25 cellular contexts compared by ENCODE assay signal in genomic region chr9:78630966-78631365, GRCh38.
"Had no signal": no experiment of that assay in that cellular context is flagged by ENCODE, and none has a peak within 500 bp of the region (broad histone marks: within the 10 kb centered on the region; RNA-seq: fewer than 3 reads in every experiment).

No MANE protein-coding gene starts in this region.

- H3K4me1 Mint-ChIP-seq: central memory CD8-positive, alpha-beta T cell; stimulated activated naive CD8-positive, alpha-beta T cell treated with anti-CD3 and anti-CD28 coated beads, Interleukin-15, amount 100 ng/mL, for 72 hours had no signal

- H3K27me3 Mint-ChIP-seq: central memory CD8-positive, alpha-beta T cell had no signal

- H3K4me3 Mint-ChIP-seq: activated CD8-positive, alpha-beta T cell treated with anti-CD3 and anti-CD28 coated beads, Interleukin-2, amount 10 ng/mL, durations not matched to agents 7 days and 5 days; activated naive CD8-positive, alpha-beta T cell; central memory CD8-positive, alpha-beta T cell; stimulated activated naive CD8-positive, alpha-beta T cell treated with anti-CD3 and anti-CD28 coated beads, Interleukin-15, amount 100 ng/mL, for 72 hours; type B pancreatic cell had no signal

- ATAC-seq: activated CD8-positive, alpha-beta T cell treated with anti-CD3 and anti-CD28 coated beads, Interleukin-2, amount 10 ng/mL, durations not matched to agents 7 days and 5 days; mucosa of descending colon; right lobe of liver; stimulated activated naive CD8-positive, alpha-beta T cell treated with anti-CD3 and anti-CD28 coated beads, Interleukin-15, amount 100 ng/mL, for 72 hours had no signal

- H3K27ac Mint-ChIP-seq: activated CD8-positive, alpha-beta T cell treated with anti-CD3 and anti-CD28 coated beads, Interleukin-2, amount 10 ng/mL, durations not matched to agents 7 days and 5 days; activated naive CD8-positive, alpha-beta T cell; nephron; progenitor cell of endocrine pancreas; stimulated activated naive CD8-positive, alpha-beta T cell treated with anti-CD3 and anti-CD28 coated beads, Interleukin-15, amount 100 ng/mL, for 72 hours; type B pancreatic cell had no signal

- H3K36me3 Mint-ChIP-seq: activated naive CD8-positive, alpha-beta T cell; type B pancreatic cell had no signal

- DNase-seq: activated CD4-positive, alpha-beta T cell treated with anti-CD3 and anti-CD28 coated beads for 1 hour; activated CD4-positive, alpha-beta T cell treated with anti-CD3 and anti-CD28 coated beads, Interleukin-2, amount 50 U/mL, for 1 hour; activated CD8-positive, alpha-beta T cell treated with anti-CD3 and anti-CD28 coated beads, Interleukin-2, amount 10 ng/mL, durations not matched to agents 7 days and 5 days; activated effector memory CD4-positive, alpha-beta T cell treated with Interleukin-2 at 50 U/mL for 16 hours; activated naive CD4-positive, alpha-beta T cell treated with Interleukin-2 at 50 U/mL for 16 hours; anterior cingulate cortex; dermis blood vessel endothelial cell; effector CD4-positive, alpha-beta T cell; esophagus squamous epithelium; foreskin melanocyte; left ventricle myocardium inferior; mucosa of descending colon; ovary; right lobe of liver; stimulated activated CD4-positive, alpha-beta T cell treated with anti-CD3 and anti-CD28 coated beads, Interleukin-12 subunit alpha, Interleukin-12 subunit beta, amount 100 ng/mL, for 4 hours; stimulated activated CD4-positive, alpha-beta T cell treated with anti-CD3 and anti-CD28 coated beads, Interleukin-4, amount 100 ng/mL, for 1 hour; stimulated activated naive CD8-positive, alpha-beta T cell treated with anti-CD3 and anti-CD28 coated beads, Interleukin-15, amount 100 ng/mL, for 72 hours; substantia nigra; T-helper 2 cell; uterus had no signal

- H3K9me3 Mint-ChIP-seq: nephron, type B pancreatic cell had no signal
